8 cellular contexts compared by ENCODE assay signal in genomic region chr2:187547353-187547979, GRCh38. TPM values are rescaled to one million over a fixed set of nuclear protein-coding genes. Genes with fewer than 3 reads are reported as not detected.
A peak's percentile ranks its signal among the peaks of the same experiment; 100 is the strongest.
DNase-seq lines count a peak whose midpoint lies in the region; TF ChIP-seq lines count a peak whose summit lies in the region.

No MANE protein-coding gene starts in this region.

- no peak overlapping the region for H2AFZ ChIP-seq in mesenchymal stem cell (ENCODE audit: low read depth, low read length)

- H2AK5ac ChIP-seq in mesenchymal stem cell (ENCODE audit: low read length, severe bottlenecking): no peak overlapping the region

- DNase-seq in AG09319 (ENCODE audit: extremely low read depth, low read depth) (peak; percentile 54), MG63 (peak; percentile 79), cerebellar cortex (ENCODE audit: low spot score) (peak; percentile 42), mesenchymal stem cell (peak; percentile 97), NCI-H748 treated with DMSO at 0.1 percent for 48 hours (lab: John Stamatoyannopoulos, UW) (no peak), NCI-H1417 treated with DMSO at 0.1 percent for 48 hours (lab: John Stamatoyannopoulos, UW) (no peak)
- DNase-seq in activated T-cell treated with anti-CD3 and anti-CD28 coated beads, Interleukin-2, amount 50 U/mL, for 48 hours: no peak
- no peak for DNase-seq in activated CD8-positive, alpha-beta memory T cell treated with anti-CD3 and anti-CD28 coated beads, Interleukin-2, amount 50 U/mL, for 4 hours

- TF ChIP-seq CTCF in AG09319 (IDR thresholded peaks at IDR 0.05; ENCODE audit: low read depth, low read length): no peak

- H3K9ac ChIP-seq in mesenchymal stem cell (ENCODE audit: low read length): peak overlapping the region; percentile 78

- no peak overlapping the region for H3K4me2 ChIP-seq in mesenchymal stem cell (ENCODE audit: low read length, poor library complexity, severe bottlenecking)

- H3K27me3 ChIP-seq in MG63 (no peaks in the 10 kb centered on the region), mesenchymal stem cell (ENCODE audit: control insufficient read depth in 1 of 2, insufficient read depth in 1 of 2, low read length in 2 of 2) (no peaks in the 10 kb centered on the region)

- H3K23ac ChIP-seq in mesenchymal stem cell (ENCODE audit: low read length in 2 of 2): no peak overlapping the region

- H3K27ac ChIP-seq in mesenchymal stem cell (ENCODE audit: low read length, poor library complexity, severe bottlenecking): peak overlapping the region; percentile 34

- H3K79me1 ChIP-seq in mesenchymal stem cell (replicated peaks; ENCODE audit: low read length, poor library complexity, severe bottlenecking): peaks cover 1% of the 10 kb centered on the region

- no peak overlapping the region for H2BK120ac ChIP-seq in mesenchymal stem cell (ENCODE audit: low read depth, low read length)

- no peaks in the 10 kb centered on the region for H3K9me3 ChIP-seq in MG63
- H3K9me3 ChIP-seq in mesenchymal stem cell (ENCODE audit: control insufficient read depth, low read length): no peaks in the 10 kb centered on the region

- no peak overlapping the region for H3K4ac ChIP-seq in mesenchymal stem cell (ENCODE audit: low read depth in 1 of 2, low read length in 2 of 2)

- H3K4me3 ChIP-seq in MG63 (no peak overlapping the region), mesenchymal stem cell (ENCODE audit: insufficient read depth in 1 of 2, low read depth in 1 of 2, low read length in 2 of 2) (no peak overlapping the region)

- WGBS in mesenchymal stem cell: 0% methylated on average over 2 of the region's 2 CpGs

- H2BK5ac ChIP-seq in mesenchymal stem cell (ENCODE audit: low read depth, low read length, poor library complexity, severe bottlenecking): no peak overlapping the region

- no peak overlapping the region for H3K18ac ChIP-seq in mesenchymal stem cell (ENCODE audit: low read depth in 1 of 2, low read length in 2 of 2)

- H3K36me3 ChIP-seq in MG63 (peaks cover 18% of the 10 kb centered on the region), mesenchymal stem cell (ENCODE audit: control insufficient read depth in 1 of 2, insufficient read depth in 2 of 2, low read depth in 1 of 2, low read length in 2 of 2) (peaks cover 0 to 3% of the 10 kb centered on the region in 2 experiments)

- no peak overlapping the region for H4K91ac ChIP-seq in mesenchymal stem cell (ENCODE audit: low read length)

- H2BK12ac ChIP-seq in mesenchymal stem cell (ENCODE audit: low read length in 2 of 2): no peak overlapping the region

- H3K14ac ChIP-seq in mesenchymal stem cell (ENCODE audit: low read length in 2 of 2): no peak overlapping the region

- no peak overlapping the region for H2BK15ac ChIP-seq in mesenchymal stem cell (ENCODE audit: low read depth, poor library complexity, severe bottlenecking)

- peaks cover 3% of the 10 kb centered on the region for H3K4me1 ChIP-seq in mesenchymal stem cell (ENCODE audit: control insufficient read depth, insufficient read depth, low read depth, low read length)

- H4K8ac ChIP-seq in mesenchymal stem cell (ENCODE audit: low read length): no peak overlapping the region

RNA-seq across cellular contexts. Expression of gene TFPI, which starts 6.8 kb away (rescaled TPM):
- 12.0 and 15.0 TPM in 2 replicates for total RNA-seq in MG63 (2014; rRNA removed; shearing (Covaris generic); ENCODE audit: low replicate concordance)
- polyA plus RNA-seq in mesenchymal stem cell (2013, experiment 1 of 2): 486 TPM
- polyA plus RNA-seq in mesenchymal stem cell (2013, experiment 2 of 2): 510 TPM

Comparison
In these comparisons a context has a peak if more than half of its experiments do, and no peak if none do; other contexts are left out.
1. DNase-seq: peak in AG09319 (single experiment), MG63 (single experiment), cerebellar cortex (single experiment) and mesenchymal stem cell (single experiment); none in activated T-cell treated with anti-CD3 and anti-CD28 coated beads, Interleukin-2, amount 50 U/mL, for 48 hours (0 of 2), activated CD8-positive, alpha-beta memory T cell treated with anti-CD3 and anti-CD28 coated beads, Interleukin-2, amount 50 U/mL, for 4 hours (single experiment), NCI-H748 treated with DMSO at 0.1 percent for 48 hours (single experiment) and NCI-H1417 treated with DMSO at 0.1 percent for 48 hours (single experiment).